14 cellular contexts compared by ENCODE assay signal in the genomic region with DNA sequence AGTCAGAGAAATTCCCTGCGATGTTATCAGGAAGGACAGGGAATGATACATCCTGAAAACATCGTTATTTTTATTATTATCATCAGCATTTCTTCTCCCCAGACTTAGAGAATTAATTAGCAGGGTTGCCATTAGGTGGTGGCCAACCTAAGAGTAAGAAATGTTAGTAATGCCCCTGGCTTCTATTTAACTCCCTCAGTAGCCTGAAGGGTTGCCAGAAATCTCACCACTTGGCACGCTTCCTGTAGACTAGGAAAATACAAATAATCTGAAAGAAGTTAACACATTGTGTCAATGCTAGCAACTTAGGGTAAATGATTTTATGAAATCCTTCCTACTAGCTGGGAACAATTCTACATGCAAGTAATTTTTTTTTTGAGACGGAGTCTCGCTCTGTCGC. TPM values are rescaled to one million over a fixed set of nuclear protein-coding genes. Genes with fewer than 3 reads are reported as not detected.
DNase-seq lines count a peak whose midpoint lies in the region; ATAC-seq and TF ChIP-seq lines count a peak whose summit lies in the region.
"Had no signal": no experiment of that assay in that cellular context is flagged by ENCODE, and none has a peak within 500 bp of the region (broad histone marks: within the 10 kb centered on the region; RNA-seq: fewer than 3 reads in every experiment).

No MANE protein-coding gene starts in this region.

- H3K27ac ChIP-seq in foreskin keratinocyte = peak overlapping the region; percentile 85
- H3K27ac ChIP-seq in spleen = peak overlapping the region in 7 of 8 donors; percentile 18 to 67 (median 46)
- H3K27ac ChIP-seq in Karpas-422 (ENCODE audit: low read length) = no peak overlapping the region
- H3K27ac ChIP-seq: right lobe of liver had no signal

- H4K20me1 ChIP-seq in Karpas-422 (ENCODE audit: insufficient read depth, low read depth, low read length) = peaks cover 7% of the 10 kb centered on the region; the same call in 1 of the 2 replicates

- no peaks in the 10 kb centered on the region for H3K9me2 ChIP-seq in Karpas-422 (replicated peaks; ENCODE audit: insufficient read depth, low read length)

- H2AFZ ChIP-seq in Karpas-422 (ENCODE audit: low read length) = no peak overlapping the region

- H3K27me3 ChIP-seq in foreskin keratinocyte (no peaks in the 10 kb centered on the region), spleen (replicated peaks in 1 of 7) (no peaks in the 10 kb centered on the region), Karpas-422 (ENCODE audit: low read length) (no peaks in the 10 kb centered on the region)
- H3K27me3 ChIP-seq: right lobe of liver had no signal

- 77 to 87% (median 79%) methylated on average over 3 to 6 of the region's 6 CpGs for WGBS in spleen, 5 donors

- TF ChIP-seq POLR2A in spleen (IDR thresholded peaks at IDR 0.05) = no peak

- DNase-seq in NCI-H1105 (lab: John Stamatoyannopoulos, UW) (peak; percentile 23), foreskin keratinocyte (no peak), spleen (no peak), Karpas-422 (no peak)
- DNase-seq in stimulated activated CD4-positive, alpha-beta T cell treated with anti-CD3 and anti-CD28 coated beads, Interleukin-4, amount 100 ng/mL, for 24 hours = no peak
- DNase-seq: activated CD4-positive, alpha-beta T cell treated with anti-CD3 and anti-CD28 coated beads for 1 hour; activated naive CD8-positive, alpha-beta T cell treated with anti-CD3 and anti-CD28 coated beads, Interleukin-2, amount 50 U/mL, for 24 hours; AML-193; COR-L47; foreskin melanocyte; NCI-H2081; right lobe of liver had no signal

- H3K9ac ChIP-seq in Karpas-422 (ENCODE audit: low read length) = no peak overlapping the region

- H3K9me3 ChIP-seq in spleen (no peaks in the 10 kb centered on the region), Karpas-422 (ENCODE audit: low read length) (no peaks in the 10 kb centered on the region)
- H3K9me3 ChIP-seq: right lobe of liver had no signal

- no peak overlapping the region for H3K4me2 ChIP-seq in Karpas-422 (ENCODE audit: low read depth, low read length, poor library complexity, severe bottlenecking)

- H3K79me2 ChIP-seq in Karpas-422 (ENCODE audit: low read length) = no peaks in the 10 kb centered on the region

- H3K4me1 ChIP-seq in foreskin keratinocyte (peaks cover 20% of the 10 kb centered on the region), spleen (peaks cover 0 to 12% (median 6%) of the 10 kb centered on the region in 6 donors), Karpas-422 (ENCODE audit: low read length) (peaks cover 12% of the 10 kb centered on the region)
- H3K4me1 ChIP-seq: right lobe of liver had no signal

- intact Hi-C loops in spleen (cut with DNase I; ENCODE audit: low total_unique reads) = no loop called here

- H3K36me3 ChIP-seq in spleen (peaks cover 0 to 32% (median 2%) of the 10 kb centered on the region in 6 donors), Karpas-422 (ENCODE audit: insufficient read depth, low read length) (no peaks in the 10 kb centered on the region)
- H3K36me3 ChIP-seq: right lobe of liver had no signal

- peak; percentile 28 for TF ChIP-seq CTCF in foreskin keratinocyte (conservative IDR thresholded peaks at IDR 0.05)
- no peak for TF ChIP-seq CTCF in spleen (IDR thresholded peaks at IDR 0.05 in 8 of 11, conservative IDR thresholded peaks at IDR 0.05 in 3 of 11)

- H3K4me3 ChIP-seq in spleen = no peak overlapping the region
- no peak overlapping the region for H3K4me3 ChIP-seq in Karpas-422 (ENCODE audit: low read length)
- H3K4me3 ChIP-seq: right lobe of liver had no signal

- ATAC-seq in SK-N-SH treated with all-trans-retinoic acid at 6 μM for 48 hours = peak; percentile 7; the same call in 2 of the 3 replicates
- ATAC-seq in foreskin keratinocyte = no peak
- no peak for ATAC-seq in HG03354 (IDR thresholded peaks at IDR 0.05; ENCODE audit: poor library complexity, severe bottlenecking, unreplicated experiment)

TF ChIP-seq in SK-N-SH treated with all-trans-retinoic acid at 6 μM for 48 hours, 23 proteins besides CTCF, POLR2A, EP300 and RAD21:
- TF ChIP-seq ESRRG (CRISPR knock-in tag; IDR thresholded peaks at IDR 0.05) (no peak), ZFP30 (CRISPR knock-in tag; IDR thresholded peaks at IDR 0.05) (no peak), SNAI2 (CRISPR knock-in tag; IDR thresholded peaks at IDR 0.05) (no peak)

RNA-seq across cellular contexts. Expression of a gene that starts 45.5 kb away (rescaled TPM):
- 35.0 and 46.2 TPM in 2 replicates for total RNA-seq in foreskin keratinocyte
- polyA plus RNA-seq in foreskin keratinocyte = 15.2 and 16.8 TPM in 2 replicates
- 10 to 100 TPM; 34.3 to 80.5 (median 70.5) TPM for total RNA-seq in spleen
- 10 to 100 TPM in 1 of 3 donors, 1 to 10 TPM in 2; 6.3 to 12.5 (median 9.8) TPM for polyA plus RNA-seq in spleen
- total RNA-seq in Karpas-422 (2014; rRNA removed; shearing (Covaris generic); ENCODE audit: low replicate concordance) = 11.0 and 12.8 TPM in 2 replicates
